In the genomic region with DNA sequence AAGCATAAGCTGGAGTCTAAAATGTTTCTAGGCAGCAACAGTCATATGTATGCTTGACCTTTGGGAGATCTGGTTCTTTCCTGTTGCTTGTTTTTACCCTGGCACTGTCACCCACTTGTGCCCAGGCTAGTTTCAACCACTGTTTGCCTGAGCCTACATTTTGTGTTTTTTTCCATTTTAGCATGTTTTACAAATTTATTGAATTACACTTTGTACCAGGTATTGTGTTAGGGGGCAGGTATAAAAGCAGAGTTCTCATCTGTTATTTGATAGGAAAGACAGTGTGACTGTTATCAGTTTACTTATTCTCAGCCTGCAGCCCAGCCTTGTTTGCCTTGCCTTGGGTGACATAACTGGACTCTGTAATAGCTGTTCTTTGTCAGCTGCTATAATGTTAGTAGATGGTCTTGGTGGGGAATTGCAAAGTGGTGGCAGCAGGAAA, we compare ENCODE assay signal across 14 cellular contexts.
DNase-seq lines count a peak whose midpoint lies in the region; ATAC-seq and TF ChIP-seq lines count a peak whose summit lies in the region.
"Had no signal": no experiment of that assay in that cellular context is flagged by ENCODE, and none has a peak within 500 bp of the region (broad histone marks: within the 10 kb centered on the region; RNA-seq: fewer than 3 reads in every experiment).

No MANE protein-coding gene starts in this region.

- H3K4me1 Mint-ChIP-seq in activated CD8-positive, alpha-beta T cell treated with anti-CD3 and anti-CD28 coated beads for 36 hours (ENCODE audit: low read depth) = peaks cover 21% of the 10 kb centered on the region
- peaks cover 13% of the 10 kb centered on the region for H3K4me1 Mint-ChIP-seq in activated CD8-positive, alpha-beta T cell treated with anti-CD3 and anti-CD28 coated beads, Interleukin-2, amount 10 ng/mL, durations not matched to agents 7 days and 5 days (ENCODE audit: low read depth)

- H3K27me3 Mint-ChIP-seq in activated CD8-positive, alpha-beta T cell treated with anti-CD3 and anti-CD28 coated beads for 36 hours = no peaks in the 10 kb centered on the region
- H3K27me3 Mint-ChIP-seq in activated CD8-positive, alpha-beta T cell treated with anti-CD3 and anti-CD28 coated beads, Interleukin-2, amount 10 ng/mL, durations not matched to agents 7 days and 5 days (ENCODE audit: low read depth) = no peaks in the 10 kb centered on the region

- H3K4me3 Mint-ChIP-seq in activated CD8-positive, alpha-beta T cell treated with anti-CD3 and anti-CD28 coated beads for 36 hours = no peak overlapping the region
- H3K4me3 Mint-ChIP-seq in activated CD8-positive, alpha-beta T cell treated with anti-CD3 and anti-CD28 coated beads, Interleukin-2, amount 10 ng/mL, durations not matched to agents 7 days and 5 days = no peak overlapping the region

- peak; percentile 27 for DNase-seq in activated CD8-positive, alpha-beta T cell treated with anti-CD3 and anti-CD28 coated beads for 36 hours
- no peak for DNase-seq in activated CD8-positive, alpha-beta T cell treated with anti-CD3 and anti-CD28 coated beads, Interleukin-2, amount 10 ng/mL, durations not matched to agents 7 days and 5 days
- DNase-seq in NCI-H774 (lab: John Stamatoyannopoulos, UW) = peak; percentile 28
- no peak for DNase-seq in stimulated activated naive CD8-positive, alpha-beta T cell treated with anti-CD3 and anti-CD28 coated beads, Interleukin-15, Interleukin-2, amounts not matched to agents 100 U/mL and 50 U/mL, for 24 hours
- DNase-seq in posterior cingulate gyrus = no peak
- DNase-seq in RPMI8226 = no peak
- DNase-seq in NCI-H226 = no peak
- DNase-seq: ACHN, anterior cingulate cortex, left lung, retina had no signal

- POLR2A ChIA-PET in activated CD8-positive, alpha-beta T cell treated with anti-CD3 and anti-CD28 coated beads for 36 hours (lab: Charles Lee) = no interaction called here
- POLR2A ChIA-PET in activated CD8-positive, alpha-beta T cell treated with anti-CD3 and anti-CD28 coated beads, Interleukin-2, amount 10 ng/mL, durations not matched to agents 7 days and 5 days (lab: Charles Lee) = no interaction called here

- H3K27ac Mint-ChIP-seq in activated CD8-positive, alpha-beta T cell treated with anti-CD3 and anti-CD28 coated beads for 36 hours = peak overlapping the region; percentile 51
- no peak overlapping the region for H3K27ac Mint-ChIP-seq in activated CD8-positive, alpha-beta T cell treated with anti-CD3 and anti-CD28 coated beads, Interleukin-2, amount 10 ng/mL, durations not matched to agents 7 days and 5 days

- CTCF ChIA-PET in activated CD8-positive, alpha-beta T cell treated with anti-CD3 and anti-CD28 coated beads for 36 hours (lab: Charles Lee) = no interaction called here
- CTCF ChIA-PET in activated CD8-positive, alpha-beta T cell treated with anti-CD3 and anti-CD28 coated beads, Interleukin-2, amount 10 ng/mL, durations not matched to agents 7 days and 5 days (lab: Charles Lee) = interaction anchor here (1.3 kb wide), 1 partner anchor 907 kb away, joined by 3 read pairs; no protein-coding TSS in a partner anchor

- ATAC-seq in activated CD8-positive, alpha-beta T cell treated with anti-CD3 and anti-CD28 coated beads for 36 hours = peak; percentile 75
- ATAC-seq in activated CD8-positive, alpha-beta T cell treated with anti-CD3 and anti-CD28 coated beads, Interleukin-2, amount 10 ng/mL, durations not matched to agents 7 days and 5 days = no peak
- peak; percentile 55 for ATAC-seq in HG02884 (IDR thresholded peaks at IDR 0.05; ENCODE audit: unreplicated experiment)
- ATAC-seq in stimulated activated naive CD8-positive, alpha-beta T cell treated with anti-CD3 and anti-CD28 coated beads, Interleukin-15, Interleukin-2, amounts not matched to agents 100 U/mL and 50 U/mL, for 24 hours = peak; percentile 81
- ATAC-seq: activated CD4-positive, CD25-positive, alpha-beta regulatory T cell treated with anti-CD3 and anti-CD28 coated beads, Interleukin-2, amount 50 U/mL, for 24 hours; left lung; Panc1 had no signal

- H3K9me3 Mint-ChIP-seq in activated CD8-positive, alpha-beta T cell treated with anti-CD3 and anti-CD28 coated beads for 36 hours = peaks cover 4% of the 10 kb centered on the region
- no peaks in the 10 kb centered on the region for H3K9me3 Mint-ChIP-seq in activated CD8-positive, alpha-beta T cell treated with anti-CD3 and anti-CD28 coated beads, Interleukin-2, amount 10 ng/mL, durations not matched to agents 7 days and 5 days (ENCODE audit: insufficient read depth)

- TF ChIP-seq CTCF in activated CD8-positive, alpha-beta T cell treated with anti-CD3 and anti-CD28 coated beads for 36 hours (IDR thresholded peaks at IDR 0.05) = no peak

- intact Hi-C loops in activated CD8-positive, alpha-beta T cell treated with anti-CD3 and anti-CD28 coated beads for 36 hours (cut with micrococcal nuclease) = no loop called here
- intact Hi-C loops in posterior cingulate gyrus (cut with DNase I) = no loop called here

- peaks cover 9% of the 10 kb centered on the region for H3K36me3 Mint-ChIP-seq in activated CD8-positive, alpha-beta T cell treated with anti-CD3 and anti-CD28 coated beads for 36 hours (ENCODE audit: low read depth)
- peaks cover 4% of the 10 kb centered on the region for H3K36me3 Mint-ChIP-seq in activated CD8-positive, alpha-beta T cell treated with anti-CD3 and anti-CD28 coated beads, Interleukin-2, amount 10 ng/mL, durations not matched to agents 7 days and 5 days (ENCODE audit: low read depth)

Comparison
In these comparisons a context has a peak if more than half of its experiments do, and no peak if none do; other contexts are left out.
1. DNase-seq: peak in activated CD8-positive, alpha-beta T cell treated with anti-CD3 and anti-CD28 coated beads for 36 hours (single experiment) and NCI-H774 (single experiment); none in activated CD8-positive, alpha-beta T cell treated with anti-CD3 and anti-CD28 coated beads, Interleukin-2, amount 10 ng/mL, durations not matched to agents 7 days and 5 days (single experiment), stimulated activated naive CD8-positive, alpha-beta T cell treated with anti-CD3 and anti-CD28 coated beads, Interleukin-15, Interleukin-2, amounts not matched to agents 100 U/mL and 50 U/mL, for 24 hours (single experiment), posterior cingulate gyrus (0 of 10), RPMI8226 (single experiment) and NCI-H226 (single experiment).